ENCODE assay signal across 15 cellular contexts in genomic region chr11:96260067-96260511, GRCh38.
DNase-seq lines count a peak whose midpoint lies in the region; ATAC-seq and TF ChIP-seq lines count a peak whose summit lies in the region.
"Had no signal": no experiment of that assay in that cellular context is flagged by ENCODE, and none has a peak within 500 bp of the region (broad histone marks: within the 10 kb centered on the region; RNA-seq: fewer than 3 reads in every experiment).

No MANE protein-coding gene starts in this region.

- H3K4me1 Mint-ChIP-seq in CD4-positive, CD25-positive, alpha-beta regulatory T cell = peaks cover 59 to 94% (median 83%) of the 10 kb centered on the region in 4 donors
- H3K4me1 Mint-ChIP-seq in activated naive CD8-positive, alpha-beta T cell (ENCODE audit: low read depth) = peaks cover 93% of the 10 kb centered on the region
- H3K4me1 Mint-ChIP-seq in nephron = peaks cover 54% of the 10 kb centered on the region
- H3K4me1 Mint-ChIP-seq in WTC11 = peaks cover 47% of the 10 kb centered on the region

- H3K27ac ChIP-seq in CD4-positive, CD25-positive, alpha-beta regulatory T cell (ENCODE audit: insufficient read depth, low read length, poor library complexity, severe bottlenecking) = peak overlapping the region; percentile 87
- H3K27ac ChIP-seq in heart left ventricle = peak overlapping the region in 3 of 12 donors; percentile 58 to 88 (median 67)

- H3K36me3 ChIP-seq in CD4-positive, CD25-positive, alpha-beta regulatory T cell (ENCODE audit: control insufficient read depth, insufficient read depth, low read length) = no peaks in the 10 kb centered on the region
- H3K36me3 ChIP-seq in heart left ventricle = no peaks in the 10 kb centered on the region
- H3K36me3 ChIP-seq: right atrium auricular region had no signal

- TF ChIP-seq EP300 in Ishikawa (IDR thresholded peaks at IDR 0.05; ENCODE audit: borderline replicate concordance) = no peak

- intact Hi-C loops in heart left ventricle (cut with DNase I) = loop anchor here in 1 of 10 donors (10.0 kb wide), 1 partner anchor 75 kb away; no protein-coding TSS in a partner anchor

- no peaks in the 10 kb centered on the region for H3K36me3 Mint-ChIP-seq in CD4-positive, CD25-positive, alpha-beta regulatory T cell
- H3K36me3 Mint-ChIP-seq in activated naive CD8-positive, alpha-beta T cell = peaks cover 26% of the 10 kb centered on the region
- H3K36me3 Mint-ChIP-seq in nephron (ENCODE audit: low read depth) = peaks cover 7% of the 10 kb centered on the region
- H3K36me3 Mint-ChIP-seq in WTC11 = no peaks in the 10 kb centered on the region; the same call in 1 of the 2 replicates

- no peaks in the 10 kb centered on the region for H3K27me3 ChIP-seq in CD4-positive, CD25-positive, alpha-beta regulatory T cell (ENCODE audit: control insufficient read depth, insufficient read depth, low read length)
- no peaks in the 10 kb centered on the region for H3K27me3 ChIP-seq in heart left ventricle
- H3K27me3 ChIP-seq: right atrium auricular region had no signal

- CTCF ChIA-PET in WTC11 (lab: Charles Lee) = interaction anchor here (2.1 kb wide), 1 partner anchor 83 kb away, joined by 6 read pairs; the partner anchor contains the start of gene MAML2

- TF ChIP-seq CTCF in nephron (IDR thresholded peaks at IDR 0.05; ENCODE audit: unreplicated experiment in 3 of 3) = no peak
- no peak for TF ChIP-seq CTCF in heart left ventricle (IDR thresholded peaks at IDR 0.05)
- no peak for TF ChIP-seq CTCF in WTC11 (IDR thresholded peaks at IDR 0.05)

- POLR2A ChIA-PET in WTC11 (lab: Charles Lee) = no interaction called here

- no peak for ATAC-seq in CD4-positive, CD25-positive, alpha-beta regulatory T cell (ENCODE audit: low read depth in 2 of 2)
- ATAC-seq in heart left ventricle = no peak
- no peak for ATAC-seq in WTC11

- no peaks in the 10 kb centered on the region for H3K9me3 Mint-ChIP-seq in CD4-positive, CD25-positive, alpha-beta regulatory T cell
- H3K9me3 Mint-ChIP-seq in activated naive CD8-positive, alpha-beta T cell (ENCODE audit: low read depth) = peaks cover 5% of the 10 kb centered on the region
- no peaks in the 10 kb centered on the region for H3K9me3 Mint-ChIP-seq in nephron
- no peaks in the 10 kb centered on the region for H3K9me3 Mint-ChIP-seq in WTC11

- peak overlapping the region in 3 of 4 donors; percentile 27 to 60 (median 40) for H3K4me3 Mint-ChIP-seq in CD4-positive, CD25-positive, alpha-beta regulatory T cell
- H3K4me3 Mint-ChIP-seq in activated naive CD8-positive, alpha-beta T cell = no peak overlapping the region
- H3K4me3 Mint-ChIP-seq in nephron = no peak overlapping the region
- H3K4me3 Mint-ChIP-seq in WTC11 = no peak overlapping the region

- H3K27me3 Mint-ChIP-seq in CD4-positive, CD25-positive, alpha-beta regulatory T cell = no peaks in the 10 kb centered on the region
- no peaks in the 10 kb centered on the region for H3K27me3 Mint-ChIP-seq in activated naive CD8-positive, alpha-beta T cell
- no peaks in the 10 kb centered on the region for H3K27me3 Mint-ChIP-seq in nephron (ENCODE audit: low read depth)
- H3K27me3 Mint-ChIP-seq in WTC11 (ENCODE audit: low read depth) = no peaks in the 10 kb centered on the region

- no peak for TF ChIP-seq RAD21 in Ishikawa (IDR thresholded peaks at IDR 0.05; ENCODE audit: low read depth)

- H3K4me3 ChIP-seq in CD4-positive, CD25-positive, alpha-beta regulatory T cell (ENCODE audit: low read depth, low read length) = peak overlapping the region; percentile 10
- no peak overlapping the region for H3K4me3 ChIP-seq in heart left ventricle
- H3K4me3 ChIP-seq: right atrium auricular region had no signal

- WGBS in heart left ventricle, 4 donors = 68 to 82% (median 76%) methylated on average over 3 of the region's 3 CpGs

- no peaks in the 10 kb centered on the region for H3K9me3 ChIP-seq in CD4-positive, CD25-positive, alpha-beta regulatory T cell (ENCODE audit: control insufficient read depth in 2 of 2, low read length in 2 of 2)
- no peaks in the 10 kb centered on the region for H3K9me3 ChIP-seq in heart left ventricle
- H3K9me3 ChIP-seq: Caco-2, right atrium auricular region had no signal

- DNase-seq in CD4-positive, CD25-positive, alpha-beta regulatory T cell = no peak
- no peak for DNase-seq in NOMO-1 treated with dmso at 0.1 percent for 144 hours (lab: John Stamatoyannopoulos, UW; ENCODE audit: unreplicated experiment)
- no peak for DNase-seq in NCI-H1092 (lab: John Stamatoyannopoulos, UW)
- DNase-seq in heart left ventricle = no peak
- DNase-seq in WTC11 (ENCODE audit: low spot score) = no peak
- DNase-seq: activated CD4-positive, alpha-beta T cell treated with anti-CD3 and anti-CD28 coated beads for 4 hours; aorta; Caco-2; effector CD4-positive, alpha-beta T cell; NCI-H1930; Right ventricle myocardium superior had no signal

- H3K27ac Mint-ChIP-seq in CD4-positive, CD25-positive, alpha-beta regulatory T cell = peak overlapping the region; percentile 98 to 100 (median 98)
- H3K27ac Mint-ChIP-seq in activated naive CD8-positive, alpha-beta T cell = peak overlapping the region; percentile 98
- H3K27ac Mint-ChIP-seq in nephron (peak overlapping the region in 2 of 3 experiments; percentile 13 to 93), WTC11 (no peak overlapping the region)

- no peak for TF ChIP-seq POLR2A in heart left ventricle (IDR thresholded peaks at IDR 0.05)

- peaks cover 71% of the 10 kb centered on the region for H3K4me1 ChIP-seq in CD4-positive, CD25-positive, alpha-beta regulatory T cell (ENCODE audit: control insufficient read depth, insufficient read depth, low read length, poor library complexity, severe bottlenecking)
- H3K4me1 ChIP-seq in heart left ventricle = peaks cover 0 to 85% (median 44%) of the 10 kb centered on the region in 12 donors

TF ChIP-seq in Ishikawa, 13 proteins besides CTCF, POLR2A, EP300 and RAD21:
- TF ChIP-seq REST (IDR thresholded peaks at IDR 0.05; ENCODE audit: low read depth) = no peak
- no peak for TF ChIP-seq ZBTB7A (IDR thresholded peaks at IDR 0.05; ENCODE audit: low read depth)
- no peak for TF ChIP-seq CREB1 (IDR thresholded peaks at IDR 0.05; ENCODE audit: low read depth)
- TF ChIP-seq NFIC (IDR thresholded peaks at IDR 0.05) = no peak
- TF ChIP-seq EGR1 (IDR thresholded peaks at IDR 0.05) = peak; percentile 53; the same call in 1 of the 2 replicates

TF ChIP-seq in WTC11, 78 proteins besides CTCF, POLR2A, EP300 and RAD21 (continues in another document):
- TF ChIP-seq EMX1 (CRISPR knock-in tag; IDR thresholded peaks at IDR 0.05) = no peak
- no peak for TF ChIP-seq NR2C2 (CRISPR knock-in tag; IDR thresholded peaks at IDR 0.05)
- no peak for TF ChIP-seq MXD4 (CRISPR knock-in tag; IDR thresholded peaks at IDR 0.05; ENCODE audit: borderline replicate concordance)
- TF ChIP-seq CDX4 (CRISPR knock-in tag; IDR thresholded peaks at IDR 0.05; ENCODE audit: borderline replicate concordance) = no peak
- no peak for TF ChIP-seq JUN (CRISPR knock-in tag; IDR thresholded peaks at IDR 0.05)
- no peak for TF ChIP-seq AFF4 (CRISPR knock-in tag; IDR thresholded peaks at IDR 0.05; ENCODE audit: borderline replicate concordance)
- no peak for TF ChIP-seq JAZF1 (CRISPR knock-in tag; IDR thresholded peaks at IDR 0.05)
- no peak for TF ChIP-seq SOX15 (CRISPR knock-in tag; IDR thresholded peaks at IDR 0.05)
- no peak for TF ChIP-seq NR1H2 (CRISPR knock-in tag; IDR thresholded peaks at IDR 0.05)
- no peak for TF ChIP-seq NFYB (CRISPR knock-in tag; conservative IDR thresholded peaks at IDR 0.05; ENCODE audit: low read depth)
- no peak for TF ChIP-seq NFATC4 (CRISPR knock-in tag; IDR thresholded peaks at IDR 0.05)

Comparison
In these comparisons a context has a peak if more than half of its experiments do, and no peak if none do; other contexts are left out.
1. H3K4me3 Mint-ChIP-seq: peak in CD4-positive, CD25-positive, alpha-beta regulatory T cell (3 of 4); none in activated naive CD8-positive, alpha-beta T cell (single experiment), nephron (0 of 3) and WTC11 (single experiment).